Comparison of ENCODE assay signal across 26 cellular contexts in the genomic region with DNA sequence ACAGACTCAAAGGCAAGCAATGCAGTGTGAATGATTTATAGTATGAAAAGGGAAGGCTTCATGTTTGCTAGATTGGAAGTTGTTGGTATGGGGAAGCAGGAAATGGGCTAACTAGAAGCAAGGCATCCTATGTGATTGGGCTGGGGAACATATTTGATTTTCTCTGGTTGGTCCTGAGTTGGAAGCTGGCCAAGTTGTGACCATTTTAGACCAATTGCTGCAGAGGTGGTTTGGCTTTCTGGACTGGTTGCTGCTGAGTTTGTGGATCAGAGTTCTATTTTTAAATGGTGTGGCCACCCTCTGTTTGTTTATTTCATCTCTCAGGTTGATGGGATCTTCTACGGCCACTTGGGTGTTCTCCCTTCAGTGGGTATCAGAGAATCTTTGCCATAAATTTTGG.
"Had no signal": no experiment of that assay in that cellular context is flagged by ENCODE, and none has a peak within 500 bp of the region (broad histone marks: within the 10 kb centered on the region; RNA-seq: fewer than 3 reads in every experiment).

No MANE protein-coding gene starts in this region.

- H3K4me2 ChIP-seq: PC-9 had no signal

- H3K36me3 ChIP-seq: MG63, Peyer's patch, SJSA1 had no signal

- H3K27me3 ChIP-seq: MG63, Peyer's patch, SJSA1 had no signal

- H2AFZ ChIP-seq: PC-9 had no signal

- H3K4me1 ChIP-seq: Peyer's patch, SJSA1 had no signal

- H3K4me3 ChIP-seq: MG63, PC-9, Peyer's patch, SJSA1, SK-N-MC had no signal

- H3K9me3 ChIP-seq: MG63, Peyer's patch, SJSA1 had no signal

- ATAC-seq: Right ventricle myocardium inferior had no signal

- DNase-seq: Karpas-422; KBM-7; NCI-H1092; NCI-H1105 treated with DMSO at 0.1 percent for 48 hours; NCI-H1417 treated with DMSO at 0.1 percent for 48 hours; NCI-H146; NCI-H1694 treated with DMSO at 0.1 percent for 48 hours; NCI-H1930; NCI-H2081; NCI-H2107; NCI-H2171; NCI-H226; NCI-H446; NCI-H510A; NCI-H524 treated with DMSO at 0.1 percent for 48 hours; NCI-H69; NCI-H774; NK-92 treated with Interleukin-12 subunit alpha and Interleukin-12 subunit beta, amount 100 ng/mL, for 24 hours; PC-9; Peyer's patch; SHP77 treated with DMSO at 0.1 percent for 48 hours had no signal

- H3K27ac ChIP-seq: HL-60, PC-9, Peyer's patch, SJSA1, SK-N-MC had no signal
